Comparison of ENCODE assay signal across 1 cellular context in genomic region chr6:31686483-31686882, GRCh38.
TF ChIP-seq lines count a peak whose summit lies in the region.

No MANE protein-coding gene starts in this region.

TF ChIP-seq in K562, 482 proteins besides CTCF, POLR2A, EP300 and RAD21 (continued from another document and continues in another):
- TF ChIP-seq, protein P1, sequence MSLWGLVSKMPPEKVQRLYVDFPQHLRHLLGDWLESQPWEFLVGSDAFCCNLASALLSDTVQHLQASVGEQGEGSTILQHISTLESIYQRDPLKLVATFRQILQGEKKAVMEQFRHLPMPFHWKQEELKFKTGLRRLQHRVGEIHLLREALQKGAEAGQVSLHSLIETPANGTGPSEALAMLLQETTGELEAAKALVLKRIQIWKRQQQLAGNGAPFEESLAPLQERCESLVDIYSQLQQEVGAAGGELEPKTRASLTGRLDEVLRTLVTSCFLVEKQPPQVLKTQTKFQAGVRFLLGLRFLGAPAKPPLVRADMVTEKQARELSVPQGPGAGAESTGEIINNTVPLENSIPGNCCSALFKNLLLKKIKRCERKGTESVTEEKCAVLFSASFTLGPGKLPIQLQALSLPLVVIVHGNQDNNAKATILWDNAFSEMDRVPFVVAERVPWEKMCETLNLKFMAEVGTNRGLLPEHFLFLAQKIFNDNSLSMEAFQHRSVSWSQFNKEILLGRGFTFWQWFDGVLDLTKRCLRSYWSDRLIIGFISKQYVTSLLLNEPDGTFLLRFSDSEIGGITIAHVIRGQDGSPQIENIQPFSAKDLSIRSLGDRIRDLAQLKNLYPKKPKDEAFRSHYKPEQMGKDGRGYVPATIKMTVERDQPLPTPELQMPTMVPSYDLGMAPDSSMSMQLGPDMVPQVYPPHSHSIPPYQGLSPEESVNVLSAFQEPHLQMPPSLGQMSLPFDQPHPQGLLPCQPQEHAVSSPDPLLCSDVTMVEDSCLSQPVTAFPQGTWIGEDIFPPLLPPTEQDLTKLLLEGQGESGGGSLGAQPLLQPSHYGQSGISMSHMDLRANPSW (CRISPR knock-in tag; IDR thresholded peaks at IDR 0.05), result no peak
- TF ChIP-seq SIRT6 (IDR thresholded peaks at IDR 0.05; ENCODE audit: low read depth, low read length) (no peak), ZNF212 (CRISPR knock-in tag; IDR thresholded peaks at IDR 0.05) (no peak), HNRNPK (IDR thresholded peaks at IDR 0.05; ENCODE audit: low read depth, low read length, poor library complexity, severe bottlenecking) (no peak), CSDE1 (IDR thresholded peaks at IDR 0.05) (no peak), EWSR1 (IDR thresholded peaks at IDR 0.05; ENCODE audit: borderline replicate concordance, low read depth, partially characterized antibody) (no peak), SIN3B (IDR thresholded peaks at IDR 0.05; ENCODE audit: low read depth) (no peak), TCFL5 (CRISPR knock-in tag; conservative IDR thresholded peaks at IDR 0.05) (no peak), CREB3L1 (IDR thresholded peaks at IDR 0.05; ENCODE audit: borderline replicate concordance, low read depth) (no peak), PML (IDR thresholded peaks at IDR 0.05; ENCODE audit: low read length) (no peak), NFXL1 (CRISPR knock-in tag; IDR thresholded peaks at IDR 0.05) (0 out of 2 replicates have a peak, but pooled peaks have one; percentile 43), ASH1L (IDR thresholded peaks at IDR 0.05; ENCODE audit: borderline replicate concordance, low read depth, partially characterized antibody) (no peak), ZNF561 (CRISPR knock-in tag; conservative IDR thresholded peaks at IDR 0.05) (no peak), HDGF (IDR thresholded peaks at IDR 0.05) (peak; percentile 97), AFF4 (CRISPR knock-in tag; IDR thresholded peaks at IDR 0.05) (no peak), IRF9 (tag; IDR thresholded peaks at IDR 0.05) (no peak), PURB (CRISPR knock-in tag; IDR thresholded peaks at IDR 0.05; ENCODE audit: low read depth) (no peak), ZBTB1 (CRISPR knock-in tag; IDR thresholded peaks at IDR 0.05; ENCODE audit: borderline replicate concordance, low read depth) (no peak), STAT5B (CRISPR knock-in tag; IDR thresholded peaks at IDR 0.05) (no peak), MAFF (IDR thresholded peaks at IDR 0.05; ENCODE audit: low read length) (no peak), E2F1 (CRISPR knock-in tag; IDR thresholded peaks at IDR 0.05) (no peak), ZBTB2 (IDR thresholded peaks at IDR 0.05) (peak; percentile 51; the same call in 1 of the 2 replicates), HES1 (IDR thresholded peaks at IDR 0.05; ENCODE audit: low read depth) (no peak), KHSRP (IDR thresholded peaks at IDR 0.05) (no peak; the same call in 1 of the 2 replicates), ZNF197 (CRISPR knock-in tag; IDR thresholded peaks at IDR 0.05; ENCODE audit: low read depth) (no peak), ZNF347 (CRISPR knock-in tag; IDR thresholded peaks at IDR 0.05; ENCODE audit: low read depth) (no peak), SMAD3 (CRISPR knock-in tag; conservative IDR thresholded peaks at IDR 0.05) (no peak), COPS2 (conservative IDR thresholded peaks at IDR 0.05) (no peak), ARID2 (IDR thresholded peaks at IDR 0.05) (0 out of 2 replicates have a peak, but pooled peaks have one; percentile 10), ZNF354B (CRISPR knock-in tag; IDR thresholded peaks at IDR 0.05) (no peak), ZNF668 (CRISPR knock-in tag; IDR thresholded peaks at IDR 0.05) (no peak), MLX (CRISPR knock-in tag; conservative IDR thresholded peaks at IDR 0.05) (no peak), SPI1 (IDR thresholded peaks at IDR 0.05; ENCODE audit: borderline replicate concordance, low read depth, low read length) (no peak), NFYB (IDR thresholded peaks at IDR 0.05; ENCODE audit: extremely low read depth, insufficient read length) (no peak), HNRNPUL1 (IDR thresholded peaks at IDR 0.05; ENCODE audit: low read length) (no peak), XRCC5 (IDR thresholded peaks at IDR 0.05; ENCODE audit: low read depth, low read length) (no peak), CREBBP (IDR thresholded peaks at IDR 0.05; ENCODE audit: low read depth, low read length) (no peak), ILK (tag; IDR thresholded peaks at IDR 0.05; ENCODE audit: borderline replicate concordance, low read depth) (no peak), GATA2 (CRISPR knock-in tag; IDR thresholded peaks at IDR 0.05) (peak; percentile 35; the same call in 1 of the 2 replicates), ZNF695 (CRISPR knock-in tag; IDR thresholded peaks at IDR 0.05) (no peak), WHSC1 (IDR thresholded peaks at IDR 0.05; ENCODE audit: low read length) (no peak), MYBL2 (IDR thresholded peaks at IDR 0.05; ENCODE audit: low read depth) (no peak), MYBL2 (CRISPR knock-in tag; IDR thresholded peaks at IDR 0.05; ENCODE audit: borderline replicate concordance) (no peak), ZNF584 (CRISPR knock-in tag; IDR thresholded peaks at IDR 0.05; ENCODE audit: low read depth) (no peak), HCFC1 (IDR thresholded peaks at IDR 0.05; ENCODE audit: low read depth, low read length) (no peak)
- TF ChIP-seq, protein P2, sequence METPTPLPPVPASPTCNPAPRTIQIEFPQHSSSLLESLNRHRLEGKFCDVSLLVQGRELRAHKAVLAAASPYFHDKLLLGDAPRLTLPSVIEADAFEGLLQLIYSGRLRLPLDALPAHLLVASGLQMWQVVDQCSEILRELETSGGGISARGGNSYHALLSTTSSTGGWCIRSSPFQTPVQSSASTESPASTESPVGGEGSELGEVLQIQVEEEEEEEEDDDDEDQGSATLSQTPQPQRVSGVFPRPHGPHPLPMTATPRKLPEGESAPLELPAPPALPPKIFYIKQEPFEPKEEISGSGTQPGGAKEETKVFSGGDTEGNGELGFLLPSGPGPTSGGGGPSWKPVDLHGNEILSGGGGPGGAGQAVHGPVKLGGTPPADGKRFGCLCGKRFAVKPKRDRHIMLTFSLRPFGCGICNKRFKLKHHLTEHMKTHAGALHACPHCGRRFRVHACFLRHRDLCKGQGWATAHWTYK (CRISPR knock-in tag; IDR thresholded peaks at IDR 0.05), result no peak
- TF ChIP-seq, protein P3, sequence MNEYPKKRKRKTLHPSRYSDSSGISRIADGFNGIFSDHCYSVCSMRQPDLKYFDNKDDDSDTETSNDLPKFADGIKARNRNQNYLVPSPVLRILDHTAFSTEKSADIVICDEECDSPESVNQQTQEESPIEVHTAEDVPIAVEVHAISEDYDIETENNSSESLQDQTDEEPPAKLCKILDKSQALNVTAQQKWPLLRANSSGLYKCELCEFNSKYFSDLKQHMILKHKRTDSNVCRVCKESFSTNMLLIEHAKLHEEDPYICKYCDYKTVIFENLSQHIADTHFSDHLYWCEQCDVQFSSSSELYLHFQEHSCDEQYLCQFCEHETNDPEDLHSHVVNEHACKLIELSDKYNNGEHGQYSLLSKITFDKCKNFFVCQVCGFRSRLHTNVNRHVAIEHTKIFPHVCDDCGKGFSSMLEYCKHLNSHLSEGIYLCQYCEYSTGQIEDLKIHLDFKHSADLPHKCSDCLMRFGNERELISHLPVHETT (CRISPR knock-in tag; conservative IDR thresholded peaks at IDR 0.05 in 1 of 2, IDR thresholded peaks at IDR 0.05 in 1 of 2), result no peak
- TF ChIP-seq, protein P4, sequence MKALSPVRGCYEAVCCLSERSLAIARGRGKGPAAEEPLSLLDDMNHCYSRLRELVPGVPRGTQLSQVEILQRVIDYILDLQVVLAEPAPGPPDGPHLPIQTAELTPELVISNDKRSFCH (CRISPR knock-in tag; IDR thresholded peaks at IDR 0.05), result no peak
- TF ChIP-seq, protein P4 (tag; IDR thresholded peaks at IDR 0.05), result no peak
- TF ChIP-seq, protein P5, sequence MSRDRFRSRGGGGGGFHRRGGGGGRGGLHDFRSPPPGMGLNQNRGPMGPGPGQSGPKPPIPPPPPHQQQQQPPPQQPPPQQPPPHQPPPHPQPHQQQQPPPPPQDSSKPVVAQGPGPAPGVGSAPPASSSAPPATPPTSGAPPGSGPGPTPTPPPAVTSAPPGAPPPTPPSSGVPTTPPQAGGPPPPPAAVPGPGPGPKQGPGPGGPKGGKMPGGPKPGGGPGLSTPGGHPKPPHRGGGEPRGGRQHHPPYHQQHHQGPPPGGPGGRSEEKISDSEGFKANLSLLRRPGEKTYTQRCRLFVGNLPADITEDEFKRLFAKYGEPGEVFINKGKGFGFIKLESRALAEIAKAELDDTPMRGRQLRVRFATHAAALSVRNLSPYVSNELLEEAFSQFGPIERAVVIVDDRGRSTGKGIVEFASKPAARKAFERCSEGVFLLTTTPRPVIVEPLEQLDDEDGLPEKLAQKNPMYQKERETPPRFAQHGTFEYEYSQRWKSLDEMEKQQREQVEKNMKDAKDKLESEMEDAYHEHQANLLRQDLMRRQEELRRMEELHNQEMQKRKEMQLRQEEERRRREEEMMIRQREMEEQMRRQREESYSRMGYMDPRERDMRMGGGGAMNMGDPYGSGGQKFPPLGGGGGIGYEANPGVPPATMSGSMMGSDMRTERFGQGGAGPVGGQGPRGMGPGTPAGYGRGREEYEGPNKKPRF (IDR thresholded peaks at IDR 0.05; ENCODE audit: low read depth, low read length), result no peak
